In genomic region chr22:43521716-43522115, GRCh38 we compare ENCODE assay signal across 26 cellular contexts.
DNase-seq lines count a peak whose midpoint lies in the region; ATAC-seq, FAIRE-seq and TF ChIP-seq lines count a peak whose summit lies in the region.
"Had no signal": no experiment of that assay in that cellular context is flagged by ENCODE, and none has a peak within 500 bp of the region (broad histone marks: within the 10 kb centered on the region; RNA-seq: fewer than 3 reads in every experiment).

No MANE protein-coding gene starts in this region.

- H3K27me3 ChIP-seq in bronchial epithelial cell (ENCODE audit: control insufficient read depth, insufficient read depth, low read length) (no peaks in the 10 kb centered on the region), lower lobe of right lung (ENCODE audit: low read depth) (peaks cover 11% of the 10 kb centered on the region)

- ATAC-seq in lower lobe of right lung, result no peak
- no peak for ATAC-seq in sciatic nerve

- no peaks in the 10 kb centered on the region for H3K9me3 ChIP-seq in lower lobe of right lung
- H3K9me3 ChIP-seq: SJSA1 had no signal

- H3K27ac ChIP-seq in lower lobe of right lung, result no peak overlapping the region
- H3K27ac ChIP-seq: GM23248, HL-60, SJSA1 had no signal

- no peak for FAIRE-seq in bronchial epithelial cell (lab: Jason Lieb, UNC)
- FAIRE-seq: D721Med, G401.6 had no signal

- intact Hi-C loops in lower lobe of right lung (cut with DNase I) (no loop called here), sciatic nerve (cut with DNase I) (no loop called here), cardiac septum (cut with DNase I) (no loop called here)

- H3K4me3 ChIP-seq in bronchial epithelial cell (ENCODE audit: low read depth, low read length) (no peak overlapping the region), lower lobe of right lung (no peak overlapping the region)
- H3K4me3 ChIP-seq: GM23248, SJSA1 had no signal

- H3K36me3 ChIP-seq in bronchial epithelial cell (ENCODE audit: control insufficient read depth, insufficient read depth, low read length), result no peaks in the 10 kb centered on the region
- no peaks in the 10 kb centered on the region for H3K36me3 ChIP-seq in lower lobe of right lung
- H3K36me3 ChIP-seq: SJSA1 had no signal

- TF ChIP-seq CTCF in bronchial epithelial cell (IDR thresholded peaks at IDR 0.05; ENCODE audit: insufficient read depth, low read length, severe bottlenecking) (no peak), lower lobe of right lung (IDR thresholded peaks at IDR 0.05) (no peak)

- no peaks in the 10 kb centered on the region for H3K4me1 ChIP-seq in lower lobe of right lung

- DNase-seq in DMS53 (lab: John Stamatoyannopoulos, UW), result peak; percentile 42
- DNase-seq in M059J (ENCODE audit: low read depth), result peak; percentile 47
- peak; percentile 93 for DNase-seq in bronchial epithelial cell (ENCODE audit: low read depth)
- peak; percentile 8 for DNase-seq in lower lobe of right lung
- DNase-seq in sciatic nerve (ENCODE audit: low spot score), result no peak
- DNase-seq in SW480 (ENCODE audit: low spot score), result no peak
- DNase-seq in cardiac septum (ENCODE audit: low spot score), result no peak
- no peak for DNase-seq in activated CD4-positive, alpha-beta T cell treated with anti-CD3 and anti-CD28 coated beads for 48 hours
- DNase-seq: ACHN; C1 segment of cervical spinal cord; CD8-positive, alpha-beta memory T cell; DMS79 treated with DMSO at 0.1 percent for 48 hours; GM23248; HCEC 1CT; Karpas-422; NCI-H1105; NCI-H1694 treated with DMSO at 0.1 percent for 48 hours; NCI-H2107; NCI-H2227 treated with DMSO at 0.1 percent for 48 hours; NCI-H524; NCI-H82; OCI-M1 had no signal

Comparison
In these comparisons a context has a peak if more than half of its experiments do, and no peak if none do; other contexts are left out.
1. DNase-seq: peak in DMS53 (single experiment), M059J (single experiment), bronchial epithelial cell (single experiment) and lower lobe of right lung (single experiment); none in sciatic nerve (single experiment), SW480 (single experiment), cardiac septum (single experiment) and activated CD4-positive, alpha-beta T cell treated with anti-CD3 and anti-CD28 coated beads for 48 hours (single experiment).